Comparison of ENCODE assay signal across 31 cellular contexts in the genomic region with DNA sequence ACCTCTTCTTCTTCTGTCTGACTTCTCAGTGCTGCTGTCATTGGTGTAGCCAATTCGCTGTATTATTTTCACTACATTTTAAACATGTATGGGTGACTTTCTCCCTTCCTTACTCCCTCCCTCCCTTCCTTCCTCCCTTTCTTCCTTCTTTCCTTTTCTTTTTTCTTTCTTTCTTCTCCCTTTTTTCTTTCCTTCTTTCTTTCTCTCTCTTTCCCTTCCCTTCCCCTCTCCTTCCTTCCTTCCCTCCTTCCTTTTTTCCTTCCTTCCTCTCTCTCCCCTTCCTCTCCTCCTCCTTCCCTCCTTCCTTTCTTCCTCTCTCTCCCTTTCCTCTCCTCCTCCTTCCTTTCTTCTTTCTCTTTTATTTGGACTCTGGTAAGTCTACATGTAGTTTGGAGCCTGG.
"Had no signal": no experiment of that assay in that cellular context is flagged by ENCODE, and none has a peak within 500 bp of the region (broad histone marks: within the 10 kb centered on the region; RNA-seq: fewer than 3 reads in every experiment).

No MANE protein-coding gene starts in this region.

- H3K36me3 ChIP-seq: brain microvascular endothelial cell, esophagus muscularis mucosa, gastrocnemius medialis, heart left ventricle had no signal

- ATAC-seq: activated CD4-positive, CD25-positive, alpha-beta regulatory T cell treated with anti-CD3 and anti-CD28 coated beads, Interleukin-2, amount 50 U/mL, for 24 hours; activated CD8-positive, alpha-beta T cell treated with anti-CD3 and anti-CD28 coated beads for 36 hours; activated T-cell treated with anti-CD3 and anti-CD28 coated beads, Interleukin-2, amount 50 U/mL, for 4 hours; activated T-helper 17 cell treated with anti-CD3 and anti-CD28 coated beads, Interleukin-2, amount 50 U/mL, for 72 hours; effector memory CD8-positive, alpha-beta T cell; foreskin keratinocyte; gastrocnemius medialis; heart left ventricle had no signal

- DNase-seq: activated B cell treated with CpG ODN at 0.5 μM for 24 hours; activated CD4-positive, alpha-beta T cell treated with anti-CD3 and anti-CD28 coated beads for 48 hours; activated CD4-positive, alpha-beta T cell treated with anti-CD3 and anti-CD28 coated beads, Interleukin-2, amount 50 U/mL, for 1 hour; activated CD4-positive, alpha-beta T cell treated with anti-CD3 and anti-CD28 coated beads, Interleukin-2, amount 50 U/mL, for 48 hours; activated CD8-positive, alpha-beta memory T cell treated with anti-CD3 and anti-CD28 coated beads for 24 hours; activated CD8-positive, alpha-beta T cell treated with anti-CD3 and anti-CD28 coated beads for 36 hours; activated effector memory CD4-positive, alpha-beta T cell treated with Interleukin-2 at 50 U/mL for 16 hours; activated gamma-delta T cell treated with Interleukin-2 at 50 U/mL for 16 hours; activated naive CD4-positive, alpha-beta T cell treated with anti-CD3 and anti-CD28 coated beads, Interleukin-2, amount 50 U/mL, for 16 hours; activated naive CD4-positive, alpha-beta T cell treated with Interleukin-2 at 50 U/mL for 16 hours; activated T-cell treated with anti-CD3 and anti-CD28 coated beads, Interleukin-2, amount 50 U/mL, for 4 hours; amniotic stem cell; anterior cingulate cortex; brain microvascular endothelial cell; cortex of kidney; dermis blood vessel endothelial cell; effector CD4-positive, alpha-beta T cell; effector memory CD8-positive, alpha-beta T cell; erythroblast; foreskin keratinocyte; gastrocnemius medialis; glutamatergic neuron; heart left ventricle had no signal

- H3K4me3 ChIP-seq: esophagus muscularis mucosa, gastrocnemius medialis, heart left ventricle had no signal

- H3K9me3 ChIP-seq: esophagus muscularis mucosa, gastrocnemius medialis, heart left ventricle had no signal

- H3K27me3 ChIP-seq: brain microvascular endothelial cell, foreskin keratinocyte, gastrocnemius medialis had no signal

- H3K27ac ChIP-seq: brain microvascular endothelial cell, esophagus muscularis mucosa, foreskin keratinocyte, gastrocnemius medialis, heart left ventricle, VCaP had no signal

- H3K4me1 ChIP-seq: esophagus muscularis mucosa, foreskin keratinocyte, gastrocnemius medialis, heart left ventricle had no signal

- FAIRE-seq: astrocyte, bronchial epithelial cell, colon, TTC549 had no signal
